23 cellular contexts compared by ENCODE assay signal in genomic region chr11:131991606-131992005, GRCh38.
"Had no signal": no experiment of that assay in that cellular context is flagged by ENCODE, and none has a peak within 500 bp of the region (broad histone marks: within the 10 kb centered on the region; RNA-seq: fewer than 3 reads in every experiment).

No MANE protein-coding gene starts in this region.

- FAIRE-seq: colon, endometrium, frontal cortex had no signal

- H3K36me3 ChIP-seq: esophagus muscularis mucosa, gastroesophageal sphincter, heart left ventricle, left lung, lower lobe of right lung had no signal

- H3K4me1 ChIP-seq: esophagus muscularis mucosa, gastroesophageal sphincter, heart left ventricle, left lung, lower lobe of right lung had no signal

- DNase-seq: dermis blood vessel endothelial cell; effector CD8-positive, alpha-beta T cell; effector memory CD8-positive, alpha-beta T cell; endodermal cell; heart left ventricle; hypothalamus; immature natural killer cell; islet precursor cell; left cardiac atrium; left lung; left ventricle myocardium superior; lower lobe of right lung; mesendoderm; midbrain; naive thymus-derived CD4-positive, alpha-beta T cell had no signal

- H3K4me2 ChIP-seq: hepatocyte had no signal

- H3K79me2 ChIP-seq: hepatocyte had no signal

- H3K27me3 ChIP-seq: esophagus muscularis mucosa, foreskin keratinocyte, gastroesophageal sphincter, heart left ventricle, hepatocyte, left lung had no signal

- ATAC-seq: effector memory CD8-positive, alpha-beta T cell; foreskin keratinocyte; gastroesophageal sphincter; heart left ventricle; left cardiac atrium; left lung; left ventricle myocardium superior; lower lobe of right lung; naive thymus-derived CD4-positive, alpha-beta T cell had no signal

- H3K27ac ChIP-seq: coronary artery, esophagus muscularis mucosa, foreskin keratinocyte, gastroesophageal sphincter, heart left ventricle, hepatocyte, left lung, lower lobe of right lung had no signal

- H3K4me3 ChIP-seq: coronary artery, esophagus muscularis mucosa, gastroesophageal sphincter, heart left ventricle, hepatocyte, left lung, lower lobe of right lung had no signal

- H2AFZ ChIP-seq: hepatocyte had no signal
